Comparison of ENCODE assay signal across 1 cellular context in genomic region chr19:49691243-49692101, GRCh38.
A peak's percentile ranks its signal among the peaks of the same experiment; 100 is the strongest.
TF ChIP-seq lines count a peak whose summit lies in the region.

No MANE protein-coding gene starts in this region.

TF ChIP-seq in IMR-90, 13 proteins besides CTCF, POLR2A, EP300 and RAD21:
- TF ChIP-seq CEBPB (IDR thresholded peaks at IDR 0.05; ENCODE audit: low read depth, low read length): no peak
- TF ChIP-seq BHLHE40 (IDR thresholded peaks at IDR 0.05; ENCODE audit: low read depth, low read length): peak; percentile 83
- TF ChIP-seq SMC3 (IDR thresholded peaks at IDR 0.05; ENCODE audit: low read depth, low read length): no peak
- no peak for TF ChIP-seq RCOR1 (IDR thresholded peaks at IDR 0.05; ENCODE audit: insufficient replicate concordance, low read length)
- no peak for TF ChIP-seq MAFK (IDR thresholded peaks at IDR 0.05; ENCODE audit: low read depth, low read length)
- TF ChIP-seq NFE2L2 (IDR thresholded peaks at IDR 0.05; ENCODE audit: low read depth, low read length): no peak
- TF ChIP-seq ELK1 (IDR thresholded peaks at IDR 0.05; ENCODE audit: borderline replicate concordance, low read depth, low read length): no peak
- peak; percentile 54; the same call in 1 of the 2 replicates for TF ChIP-seq MAZ (IDR thresholded peaks at IDR 0.05; ENCODE audit: borderline replicate concordance, low read depth, low read length)
